In genomic region chr13:99956473-99957349, GRCh38 we compare ENCODE assay signal across 9 cellular contexts. TPM values are rescaled to one million over a fixed set of nuclear protein-coding genes. Genes with fewer than 3 reads are reported as not detected.
A peak's percentile ranks its signal among the peaks of the same experiment; 100 is the strongest.
DNase-seq lines count a peak whose midpoint lies in the region; ATAC-seq and TF ChIP-seq lines count a peak whose summit lies in the region.
"Had no signal": no experiment of that assay in that cellular context is flagged by ENCODE, and none has a peak within 500 bp of the region (broad histone marks: within the 10 kb centered on the region; RNA-seq: fewer than 3 reads in every experiment).

No MANE protein-coding gene starts in this region.

- ATAC-seq in right lobe of liver = peak; percentile 23 to 44 (median 34)
- no peak for ATAC-seq in gastroesophageal sphincter
- no peak for ATAC-seq in GM19463 (IDR thresholded peaks at IDR 0.05; ENCODE audit: unreplicated experiment)
- no peak for ATAC-seq in GM21576 (IDR thresholded peaks at IDR 0.05; ENCODE audit: unreplicated experiment)

- peaks cover 0 to 21% (median 9%) of the 10 kb centered on the region in 4 donors for H3K4me1 ChIP-seq in right lobe of liver
- H3K4me1 ChIP-seq in suprapubic skin = peaks cover 43% of the 10 kb centered on the region
- peaks cover 0 to 46% (median 24%) of the 10 kb centered on the region in 3 donors for H3K4me1 ChIP-seq in gastroesophageal sphincter

- peaks cover 4 to 57% of the 10 kb centered on the region in 2 donors for H3K27me3 ChIP-seq in right lobe of liver
- peaks cover 94% of the 10 kb centered on the region for H3K27me3 ChIP-seq in suprapubic skin
- H3K27me3 ChIP-seq in gastroesophageal sphincter = peaks cover 100% of the 10 kb centered on the region

- TF ChIP-seq CTCF in right lobe of liver (IDR thresholded peaks at IDR 0.05) = no peak
- TF ChIP-seq CTCF in suprapubic skin (IDR thresholded peaks at IDR 0.05) = no peak
- TF ChIP-seq CTCF in gastroesophageal sphincter (IDR thresholded peaks at IDR 0.05) = no peak

- under 1% methylated on average over 38 of the region's 68 CpGs for WGBS in right lobe of liver (ENCODE audit: insufficient coverage, low coverage, low lambda C conversion rate, missing lambda C conversion rate)
- 3% methylated on average over 32 of the region's 68 CpGs for WGBS in suprapubic skin
- 0 to 7% methylated on average over 9 to 13 of the region's 68 CpGs for WGBS in gastroesophageal sphincter (ENCODE audit: low coverage in 1 of 2), 2 donors

- peaks cover 23% of the 10 kb centered on the region for H3K4me1 Mint-ChIP-seq in activated naive CD4-positive, alpha-beta T cell treated with anti-CD3 and anti-CD28 coated beads for 36 hours (ENCODE audit: low read depth)

- CTCF ChIA-PET in activated naive CD4-positive, alpha-beta T cell treated with anti-CD3 and anti-CD28 coated beads for 36 hours (lab: Charles Lee) = no interaction called here

- H3K36me3 Mint-ChIP-seq in activated naive CD4-positive, alpha-beta T cell treated with anti-CD3 and anti-CD28 coated beads for 36 hours (ENCODE audit: low read depth) = no peaks in the 10 kb centered on the region

- TF ChIP-seq EP300 in suprapubic skin (IDR thresholded peaks at IDR 0.05) (no peak), gastroesophageal sphincter (IDR thresholded peaks at IDR 0.05) (no peak)

- H3K4me3 ChIP-seq in right lobe of liver = no peak overlapping the region
- H3K4me3 ChIP-seq in suprapubic skin = peak overlapping the region; percentile 33
- peak overlapping the region in 1 of 2 donors; percentile 38 for H3K4me3 ChIP-seq in gastroesophageal sphincter

- no peaks in the 10 kb centered on the region for H3K36me3 ChIP-seq in right lobe of liver
- no peaks in the 10 kb centered on the region for H3K36me3 ChIP-seq in suprapubic skin
- no peaks in the 10 kb centered on the region for H3K36me3 ChIP-seq in gastroesophageal sphincter

- H3K9me3 ChIP-seq in right lobe of liver (no peaks in the 10 kb centered on the region), suprapubic skin (no peaks in the 10 kb centered on the region), gastroesophageal sphincter (no peaks in the 10 kb centered on the region)

- TF ChIP-seq POLR2A in right lobe of liver (IDR thresholded peaks at IDR 0.05) (no peak), suprapubic skin (IDR thresholded peaks at IDR 0.05) (no peak), gastroesophageal sphincter (IDR thresholded peaks at IDR 0.05) (no peak)

- no peaks in the 10 kb centered on the region for H3K9me3 Mint-ChIP-seq in activated naive CD4-positive, alpha-beta T cell treated with anti-CD3 and anti-CD28 coated beads for 36 hours

- no peak for DNase-seq in activated naive CD4-positive, alpha-beta T cell treated with anti-CD3 and anti-CD28 coated beads for 36 hours
- DNase-seq in activated naive CD4-positive, alpha-beta T cell (lab: John Stamatoyannopoulos, UW) = no peak
- DNase-seq in astrocyte of the hippocampus (ENCODE audit: low read depth, low spot score) (peak; percentile 37), right lobe of liver (no peak), suprapubic skin (ENCODE audit: low spot score in 2 of 2) (peak in 1 of 2 donors; percentile 73)
- DNase-seq: SHP77 treated with DMSO at 0.1 percent for 48 hours had no signal

- no peak overlapping the region for H3K27ac ChIP-seq in right lobe of liver
- no peak overlapping the region for H3K27ac ChIP-seq in suprapubic skin
- no peak overlapping the region for H3K27ac ChIP-seq in gastroesophageal sphincter

- peaks cover 71% of the 10 kb centered on the region for H3K27me3 Mint-ChIP-seq in activated naive CD4-positive, alpha-beta T cell treated with anti-CD3 and anti-CD28 coated beads for 36 hours (ENCODE audit: low read depth)

- peak overlapping the region; percentile 44 for H3K4me3 Mint-ChIP-seq in activated naive CD4-positive, alpha-beta T cell treated with anti-CD3 and anti-CD28 coated beads for 36 hours

- intact Hi-C loops in activated naive CD4-positive, alpha-beta T cell treated with anti-CD3 and anti-CD28 coated beads for 36 hours (cut with micrococcal nuclease) = loop anchor here (2.0 kb wide), 1 partner anchor 24 kb away; the partner anchor contains the start of gene ZIC2
- intact Hi-C loops in right lobe of liver (cut with DNase I) = no loop called here

- H3K27ac Mint-ChIP-seq in activated naive CD4-positive, alpha-beta T cell treated with anti-CD3 and anti-CD28 coated beads for 36 hours = no peak overlapping the region

RNA-seq across cellular contexts. Expression of gene ZIC5, which starts 14.9 kb away (rescaled TPM):
- total RNA-seq in activated naive CD4-positive, alpha-beta T cell treated with anti-CD3 and anti-CD28 coated beads for 36 hours = not detected
- total RNA-seq in right lobe of liver (not detected), suprapubic skin (not detected), gastroesophageal sphincter (not detected)

RNA-seq across cellular contexts. Expression of gene ZIC2, which starts 24.9 kb away (rescaled TPM):
- total RNA-seq in activated naive CD4-positive, alpha-beta T cell treated with anti-CD3 and anti-CD28 coated beads for 36 hours = not detected
- total RNA-seq in right lobe of liver (under 1 TPM in 1 of 6 experiments, not detected in 5; 0.24 TPM), suprapubic skin (not detected), gastroesophageal sphincter (not detected)

Comparison
In these comparisons a context has a peak if more than half of its experiments do, and no peak if none do; other contexts are left out.
1. ATAC-seq: peak in right lobe of liver (4 of 4); none in gastroesophageal sphincter (single experiment), GM19463 (single experiment) and GM21576 (single experiment).